In the genomic region with DNA sequence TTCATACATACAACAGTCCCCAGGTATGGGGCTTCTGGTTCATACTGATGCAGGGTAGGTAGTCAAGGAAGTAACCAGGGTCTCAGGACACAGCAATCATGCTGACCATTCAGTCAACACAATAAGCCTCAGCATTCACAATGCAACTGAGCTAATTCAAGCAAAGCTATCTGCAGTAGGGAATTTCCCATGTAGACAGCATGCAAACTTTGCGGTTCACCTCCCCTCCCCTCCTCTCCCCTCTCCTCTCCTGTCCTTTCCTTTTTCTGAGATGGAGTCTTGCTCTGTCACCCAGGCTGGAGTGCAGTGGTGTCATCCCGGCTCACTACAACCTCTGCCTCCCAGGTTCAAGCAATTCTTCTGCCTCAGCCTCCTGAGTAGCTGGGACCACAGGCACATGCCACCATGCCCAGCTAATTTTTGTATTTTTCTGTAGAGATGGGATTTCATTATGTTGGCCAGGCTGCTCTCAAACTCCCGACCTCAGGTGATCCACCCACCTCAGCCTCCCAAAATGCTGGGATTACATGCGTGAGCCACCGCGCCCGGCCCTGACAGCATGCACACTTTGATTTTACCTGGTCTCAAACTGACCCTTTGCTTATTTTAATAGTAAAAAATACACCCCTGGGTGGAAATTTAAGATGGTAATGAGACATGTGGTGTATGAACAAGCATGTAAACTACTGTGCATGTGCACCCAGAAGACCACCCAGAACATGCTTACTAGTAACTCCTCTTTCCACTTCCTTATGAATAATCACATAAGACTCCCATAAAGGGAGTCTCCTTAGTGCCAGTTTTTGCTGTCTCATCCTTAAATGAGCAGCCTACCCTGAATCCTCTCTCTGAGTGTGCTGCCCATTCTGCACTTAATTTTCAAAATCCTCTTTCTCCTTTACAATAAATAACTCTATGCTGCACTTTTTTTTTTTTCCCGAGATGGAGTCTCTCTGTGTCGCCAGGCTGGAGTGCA, we compare ENCODE assay signal across 1 cellular context.
TF ChIP-seq lines count a peak whose summit lies in the region.

No MANE protein-coding gene starts in this region.

TF ChIP-seq in GM12878, 131 proteins besides CTCF, POLR2A, EP300 and RAD21 (continued from another document):
- TF ChIP-seq, protein P1, sequence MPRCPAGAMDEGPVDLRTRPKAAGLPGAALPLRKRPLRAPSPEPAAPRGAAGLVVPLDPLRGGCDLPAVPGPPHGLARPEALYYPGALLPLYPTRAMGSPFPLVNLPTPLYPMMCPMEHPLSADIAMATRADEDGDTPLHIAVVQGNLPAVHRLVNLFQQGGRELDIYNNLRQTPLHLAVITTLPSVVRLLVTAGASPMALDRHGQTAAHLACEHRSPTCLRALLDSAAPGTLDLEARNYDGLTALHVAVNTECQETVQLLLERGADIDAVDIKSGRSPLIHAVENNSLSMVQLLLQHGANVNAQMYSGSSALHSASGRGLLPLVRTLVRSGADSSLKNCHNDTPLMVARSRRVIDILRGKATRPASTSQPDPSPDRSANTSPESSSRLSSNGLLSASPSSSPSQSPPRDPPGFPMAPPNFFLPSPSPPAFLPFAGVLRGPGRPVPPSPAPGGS (IDR thresholded peaks at IDR 0.05; ENCODE audit: borderline replicate concordance, insufficient read depth, low read depth, low read length, poor library complexity, severe bottlenecking): peak; percentile 90
- TF ChIP-seq, protein P2, sequence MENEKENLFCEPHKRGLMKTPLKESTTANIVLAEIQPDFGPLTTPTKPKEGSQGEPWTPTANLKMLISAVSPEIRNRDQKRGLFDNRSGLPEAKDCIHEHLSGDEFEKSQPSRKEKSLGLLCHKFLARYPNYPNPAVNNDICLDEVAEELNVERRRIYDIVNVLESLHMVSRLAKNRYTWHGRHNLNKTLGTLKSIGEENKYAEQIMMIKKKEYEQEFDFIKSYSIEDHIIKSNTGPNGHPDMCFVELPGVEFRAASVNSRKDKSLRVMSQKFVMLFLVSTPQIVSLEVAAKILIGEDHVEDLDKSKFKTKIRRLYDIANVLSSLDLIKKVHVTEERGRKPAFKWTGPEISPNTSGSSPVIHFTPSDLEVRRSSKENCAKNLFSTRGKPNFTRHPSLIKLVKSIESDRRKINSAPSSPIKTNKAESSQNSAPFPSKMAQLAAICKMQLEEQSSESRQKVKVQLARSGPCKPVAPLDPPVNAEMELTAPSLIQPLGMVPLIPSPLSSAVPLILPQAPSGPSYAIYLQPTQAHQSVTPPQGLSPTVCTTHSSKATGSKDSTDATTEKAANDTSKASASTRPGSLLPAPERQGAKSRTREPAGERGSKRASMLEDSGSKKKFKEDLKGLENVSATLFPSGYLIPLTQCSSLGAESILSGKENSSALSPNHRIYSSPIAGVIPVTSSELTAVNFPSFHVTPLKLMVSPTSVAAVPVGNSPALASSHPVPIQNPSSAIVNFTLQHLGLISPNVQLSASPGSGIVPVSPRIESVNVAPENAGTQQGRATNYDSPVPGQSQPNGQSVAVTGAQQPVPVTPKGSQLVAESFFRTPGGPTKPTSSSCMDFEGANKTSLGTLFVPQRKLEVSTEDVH (IDR thresholded peaks at IDR 0.05; ENCODE audit: low read depth, partially characterized antibody): no peak
- no peak for TF ChIP-seq TAF1 (IDR thresholded peaks at IDR 0.05; ENCODE audit: borderline replicate concordance, low read depth, low read length)
- TF ChIP-seq ZNF384 (IDR thresholded peaks at IDR 0.05; ENCODE audit: borderline replicate concordance, low read depth, low read length): no peak
- TF ChIP-seq, protein P3, sequence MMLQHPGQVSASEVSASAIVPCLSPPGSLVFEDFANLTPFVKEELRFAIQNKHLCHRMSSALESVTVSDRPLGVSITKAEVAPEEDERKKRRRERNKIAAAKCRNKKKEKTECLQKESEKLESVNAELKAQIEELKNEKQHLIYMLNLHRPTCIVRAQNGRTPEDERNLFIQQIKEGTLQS (IDR thresholded peaks at IDR 0.05; ENCODE audit: borderline replicate concordance, extremely low read depth, low read depth, low read length): no peak
- TF ChIP-seq NBN (IDR thresholded peaks at IDR 0.05): 0 out of 2 replicates have a peak, but pooled peaks have one; percentile 50
- peak; percentile 29 to 61; a peak in 2 of 4 replicates for TF ChIP-seq IKZF2 (IDR thresholded peaks at IDR 0.05)
- TF ChIP-seq, protein P4, sequence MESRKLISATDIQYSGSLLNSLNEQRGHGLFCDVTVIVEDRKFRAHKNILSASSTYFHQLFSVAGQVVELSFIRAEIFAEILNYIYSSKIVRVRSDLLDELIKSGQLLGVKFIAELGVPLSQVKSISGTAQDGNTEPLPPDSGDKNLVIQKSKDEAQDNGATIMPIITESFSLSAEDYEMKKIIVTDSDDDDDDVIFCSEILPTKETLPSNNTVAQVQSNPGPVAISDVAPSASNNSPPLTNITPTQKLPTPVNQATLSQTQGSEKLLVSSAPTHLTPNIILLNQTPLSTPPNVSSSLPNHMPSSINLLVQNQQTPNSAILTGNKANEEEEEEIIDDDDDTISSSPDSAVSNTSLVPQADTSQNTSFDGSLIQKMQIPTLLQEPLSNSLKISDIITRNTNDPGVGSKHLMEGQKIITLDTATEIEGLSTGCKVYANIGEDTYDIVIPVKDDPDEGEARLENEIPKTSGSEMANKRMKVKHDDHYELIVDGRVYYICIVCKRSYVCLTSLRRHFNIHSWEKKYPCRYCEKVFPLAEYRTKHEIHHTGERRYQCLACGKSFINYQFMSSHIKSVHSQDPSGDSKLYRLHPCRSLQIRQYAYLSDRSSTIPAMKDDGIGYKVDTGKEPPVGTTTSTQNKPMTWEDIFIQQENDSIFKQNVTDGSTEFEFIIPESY (IDR thresholded peaks at IDR 0.05): no peak
- no peak for TF ChIP-seq NRF1 (conservative IDR thresholded peaks at IDR 0.05; ENCODE audit: low read depth, low read length)
- TF ChIP-seq MYC (IDR thresholded peaks at IDR 0.05; ENCODE audit: insufficient read depth, insufficient read length, insufficient replicate concordance, low read length, severe bottlenecking): no peak
- TF ChIP-seq, protein P5, sequence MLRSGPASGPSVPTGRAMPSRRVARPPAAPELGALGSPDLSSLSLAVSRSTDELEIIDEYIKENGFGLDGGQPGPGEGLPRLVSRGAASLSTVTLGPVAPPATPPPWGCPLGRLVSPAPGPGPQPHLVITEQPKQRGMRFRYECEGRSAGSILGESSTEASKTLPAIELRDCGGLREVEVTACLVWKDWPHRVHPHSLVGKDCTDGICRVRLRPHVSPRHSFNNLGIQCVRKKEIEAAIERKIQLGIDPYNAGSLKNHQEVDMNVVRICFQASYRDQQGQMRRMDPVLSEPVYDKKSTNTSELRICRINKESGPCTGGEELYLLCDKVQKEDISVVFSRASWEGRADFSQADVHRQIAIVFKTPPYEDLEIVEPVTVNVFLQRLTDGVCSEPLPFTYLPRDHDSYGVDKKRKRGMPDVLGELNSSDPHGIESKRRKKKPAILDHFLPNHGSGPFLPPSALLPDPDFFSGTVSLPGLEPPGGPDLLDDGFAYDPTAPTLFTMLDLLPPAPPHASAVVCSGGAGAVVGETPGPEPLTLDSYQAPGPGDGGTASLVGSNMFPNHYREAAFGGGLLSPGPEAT (IDR thresholded peaks at IDR 0.05; ENCODE audit: low read depth): peak; percentile 75
- TF ChIP-seq, protein P6, sequence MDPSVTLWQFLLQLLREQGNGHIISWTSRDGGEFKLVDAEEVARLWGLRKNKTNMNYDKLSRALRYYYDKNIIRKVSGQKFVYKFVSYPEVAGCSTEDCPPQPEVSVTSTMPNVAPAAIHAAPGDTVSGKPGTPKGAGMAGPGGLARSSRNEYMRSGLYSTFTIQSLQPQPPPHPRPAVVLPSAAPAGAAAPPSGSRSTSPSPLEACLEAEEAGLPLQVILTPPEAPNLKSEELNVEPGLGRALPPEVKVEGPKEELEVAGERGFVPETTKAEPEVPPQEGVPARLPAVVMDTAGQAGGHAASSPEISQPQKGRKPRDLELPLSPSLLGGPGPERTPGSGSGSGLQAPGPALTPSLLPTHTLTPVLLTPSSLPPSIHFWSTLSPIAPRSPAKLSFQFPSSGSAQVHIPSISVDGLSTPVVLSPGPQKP (IDR thresholded peaks at IDR 0.05; ENCODE audit: low read depth, low read length): no peak
- no peak for TF ChIP-seq NFXL1 (IDR thresholded peaks at IDR 0.05; ENCODE audit: borderline replicate concordance)
- peak; percentile 100 for TF ChIP-seq POU2F2 (IDR thresholded peaks at IDR 0.05; ENCODE audit: borderline replicate concordance, low read depth, low read length)
- no peak for TF ChIP-seq EGR1 (IDR thresholded peaks at IDR 0.05; ENCODE audit: borderline replicate concordance in 1 of 2, low read depth in 2 of 2, low read length in 2 of 2)
- TF ChIP-seq BHLHE40 (IDR thresholded peaks at IDR 0.05; ENCODE audit: borderline replicate concordance in 1 of 2, low read depth in 2 of 2, low read length in 1 of 2): peak in 1 of 2 experiments; percentile 75; a peak in 1 of 4 replicates
- TF ChIP-seq, protein P7, sequence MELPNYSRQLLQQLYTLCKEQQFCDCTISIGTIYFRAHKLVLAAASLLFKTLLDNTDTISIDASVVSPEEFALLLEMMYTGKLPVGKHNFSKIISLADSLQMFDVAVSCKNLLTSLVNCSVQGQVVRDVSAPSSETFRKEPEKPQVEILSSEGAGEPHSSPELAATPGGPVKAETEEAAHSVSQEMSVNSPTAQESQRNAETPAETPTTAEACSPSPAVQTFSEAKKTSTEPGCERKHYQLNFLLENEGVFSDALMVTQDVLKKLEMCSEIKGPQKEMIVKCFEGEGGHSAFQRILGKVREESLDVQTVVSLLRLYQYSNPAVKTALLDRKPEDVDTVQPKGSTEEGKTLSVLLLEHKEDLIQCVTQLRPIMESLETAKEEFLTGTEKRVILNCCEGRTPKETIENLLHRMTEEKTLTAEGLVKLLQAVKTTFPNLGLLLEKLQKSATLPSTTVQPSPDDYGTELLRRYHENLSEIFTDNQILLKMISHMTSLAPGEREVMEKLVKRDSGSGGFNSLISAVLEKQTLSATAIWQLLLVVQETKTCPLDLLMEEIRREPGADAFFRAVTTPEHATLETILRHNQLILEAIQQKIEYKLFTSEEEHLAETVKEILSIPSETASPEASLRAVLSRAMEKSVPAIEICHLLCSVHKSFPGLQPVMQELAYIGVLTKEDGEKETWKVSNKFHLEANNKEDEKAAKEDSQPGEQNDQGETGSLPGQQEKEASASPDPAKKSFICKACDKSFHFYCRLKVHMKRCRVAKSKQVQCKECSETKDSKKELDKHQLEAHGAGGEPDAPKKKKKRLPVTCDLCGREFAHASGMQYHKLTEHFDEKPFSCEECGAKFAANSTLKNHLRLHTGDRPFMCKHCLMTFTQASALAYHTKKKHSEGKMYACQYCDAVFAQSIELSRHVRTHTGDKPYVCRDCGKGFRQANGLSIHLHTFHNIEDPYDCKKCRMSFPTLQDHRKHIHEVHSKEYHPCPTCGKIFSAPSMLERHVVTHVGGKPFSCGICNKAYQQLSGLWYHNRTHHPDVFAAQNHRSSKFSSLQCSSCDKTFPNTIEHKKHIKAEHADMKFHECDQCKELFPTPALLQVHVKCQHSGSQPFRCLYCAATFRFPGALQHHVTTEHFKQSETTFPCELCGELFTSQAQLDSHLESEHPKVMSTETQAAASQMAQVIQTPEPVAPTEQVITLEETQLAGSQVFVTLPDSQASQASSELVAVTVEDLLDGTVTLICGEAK (IDR thresholded peaks at IDR 0.05; ENCODE audit: borderline replicate concordance): no peak
- no peak for TF ChIP-seq TCF7 (IDR thresholded peaks at IDR 0.05; ENCODE audit: borderline replicate concordance)
- TF ChIP-seq EZH2 (IDR thresholded peaks at IDR 0.05; ENCODE audit: borderline replicate concordance, control insufficient read depth, low read depth, low read length): no peak
- TF ChIP-seq RELA (IDR thresholded peaks at IDR 0.05; ENCODE audit: borderline replicate concordance, partially characterized antibody): peak; percentile 85
- TF ChIP-seq IKZF1 (conservative IDR thresholded peaks at IDR 0.05): peak; percentile 36; the same call in 1 of the 2 replicates
